ENCODE assay signal across 8 cellular contexts in genomic region chr5:119274024-119274766, GRCh38.
DNase-seq lines count a peak whose midpoint lies in the region; ATAC-seq and TF ChIP-seq lines count a peak whose summit lies in the region.

No MANE protein-coding gene starts in this region.

- CTCF ChIA-PET in CD8-positive, alpha-beta T cell (lab: Charles Lee) = interaction anchor here (1.1 to 5.9 kb wide), 9 partner anchors 25 to 138 kb away, joined by 3 to 34 read pairs (median 4); partner anchors contain the start of gene TNFAIP8

- no peaks in the 10 kb centered on the region for H3K27me3 Mint-ChIP-seq in CD8-positive, alpha-beta T cell (ENCODE audit: low read depth)
- H3K27me3 Mint-ChIP-seq in activated naive CD8-positive, alpha-beta T cell treated with anti-CD3 and anti-CD28 coated beads for 36 hours = no peaks in the 10 kb centered on the region

- in situ Hi-C loops in HAP-1 (cut with MboI; ENCODE audit: low sequenced_read_pairs) = no loop called here

- no peaks in the 10 kb centered on the region for H3K36me3 ChIP-seq in CD8-positive, alpha-beta T cell (ENCODE audit: insufficient read depth, low read length)
- no peaks in the 10 kb centered on the region for H3K36me3 ChIP-seq in mesodermal cell (ENCODE audit: control insufficient read depth, insufficient read depth, low read length)
- H3K36me3 ChIP-seq in HAP-1 (replicated peaks) = no peaks in the 10 kb centered on the region

- DNase-seq in CD8-positive, alpha-beta T cell = no peak
- DNase-seq in HL-60 (ENCODE audit: low read depth in 1 of 2, low spot score in 1 of 2) (no peak), NOMO-1 (lab: John Stamatoyannopoulos, UW; ENCODE audit: unreplicated experiment in 2 of 2) (no peak), HAP-1 (ENCODE audit: low spot score in 2 of 2) (no peak), DMS153 (lab: John Stamatoyannopoulos, UW) (no peak), AG08396 (ENCODE audit: low spot score) (no peak)
- DNase-seq in activated naive CD8-positive, alpha-beta T cell treated with anti-CD3 and anti-CD28 coated beads for 36 hours = no peak

- peaks cover 91% of the 10 kb centered on the region for H3K4me1 Mint-ChIP-seq in CD8-positive, alpha-beta T cell (ENCODE audit: low read depth)
- H3K4me1 Mint-ChIP-seq in activated naive CD8-positive, alpha-beta T cell treated with anti-CD3 and anti-CD28 coated beads for 36 hours = peaks cover 83% of the 10 kb centered on the region

- POLR2A ChIA-PET in CD8-positive, alpha-beta T cell (lab: Charles Lee) = interaction anchor here (0.8 to 2.9 kb wide), 9 partner anchors 28 to 203 kb away, joined by 3 to 14 read pairs (median 4); partner anchors contain the start of genes DMXL1 and TNFAIP8

- no peak for TF ChIP-seq CTCF in CD8-positive, alpha-beta T cell (IDR thresholded peaks at IDR 0.05)
- TF ChIP-seq CTCF in HL-60 (IDR thresholded peaks at IDR 0.05; ENCODE audit: insufficient read depth, low read length) = no peak

- H3K27ac ChIP-seq in CD8-positive, alpha-beta T cell (ENCODE audit: low read depth, low read length) = peak overlapping the region; percentile 45
- H3K27ac ChIP-seq in HL-60 (replicated peaks) (peak overlapping the region; percentile 98), mesodermal cell (ENCODE audit: low read depth, low read length, severe bottlenecking) (peak overlapping the region; percentile 30)

- peak overlapping the region; percentile 96 for H3K4me3 ChIP-seq in CD8-positive, alpha-beta T cell (ENCODE audit: low read depth, low read length)
- H3K4me3 ChIP-seq in HL-60 (replicated peaks; ENCODE audit: insufficient read depth, low read length) = no peak overlapping the region
- no peak overlapping the region for H3K4me3 ChIP-seq in mesodermal cell (ENCODE audit: extremely low read depth, insufficient read depth, low read length, poor library complexity, severe bottlenecking)
- no peak overlapping the region for H3K4me3 ChIP-seq in HAP-1

- H3K4me1 ChIP-seq in CD8-positive, alpha-beta T cell (ENCODE audit: insufficient read depth, low read length) = peaks cover 79% of the 10 kb centered on the region
- H3K4me1 ChIP-seq in mesodermal cell (ENCODE audit: control insufficient read depth, insufficient read depth, low read length, poor library complexity, severe bottlenecking) (peaks cover 36% of the 10 kb centered on the region), HAP-1 (peaks cover 4% of the 10 kb centered on the region; the same call in 1 of the 2 replicates)

- no peaks in the 10 kb centered on the region for H3K9me3 Mint-ChIP-seq in CD8-positive, alpha-beta T cell
- H3K9me3 Mint-ChIP-seq in activated naive CD8-positive, alpha-beta T cell treated with anti-CD3 and anti-CD28 coated beads for 36 hours = no peaks in the 10 kb centered on the region

- H3K27ac Mint-ChIP-seq in CD8-positive, alpha-beta T cell = peak overlapping the region; percentile 97
- H3K27ac Mint-ChIP-seq in activated naive CD8-positive, alpha-beta T cell treated with anti-CD3 and anti-CD28 coated beads for 36 hours = peak overlapping the region; percentile 96

- no peaks in the 10 kb centered on the region for H3K9me3 ChIP-seq in CD8-positive, alpha-beta T cell (ENCODE audit: low read length)
- no peaks in the 10 kb centered on the region for H3K9me3 ChIP-seq in mesodermal cell (ENCODE audit: control insufficient read depth, low read length)
- H3K9me3 ChIP-seq in HAP-1 = no peaks in the 10 kb centered on the region

- no peak for ATAC-seq in CD8-positive, alpha-beta T cell

- no peaks in the 10 kb centered on the region for H3K27me3 ChIP-seq in CD8-positive, alpha-beta T cell (ENCODE audit: insufficient read depth, low read length)
- no peaks in the 10 kb centered on the region for H3K27me3 ChIP-seq in HL-60 (ENCODE audit: insufficient read depth, poor library complexity, severe bottlenecking)
- H3K27me3 ChIP-seq in HAP-1 (ENCODE audit: low read depth) = no peaks in the 10 kb centered on the region

- H3K4me3 Mint-ChIP-seq in CD8-positive, alpha-beta T cell = peak overlapping the region; percentile 100
- peak overlapping the region; percentile 83 for H3K4me3 Mint-ChIP-seq in activated naive CD8-positive, alpha-beta T cell treated with anti-CD3 and anti-CD28 coated beads for 36 hours

- H3K36me3 Mint-ChIP-seq in CD8-positive, alpha-beta T cell = peaks cover 28% of the 10 kb centered on the region
- H3K36me3 Mint-ChIP-seq in activated naive CD8-positive, alpha-beta T cell treated with anti-CD3 and anti-CD28 coated beads for 36 hours = peaks cover 61% of the 10 kb centered on the region

- WGBS in mesodermal cell (ENCODE audit: insufficient coverage in 2 of 2), 2 experiments = 79 to 86% methylated on average over 3 to 5 of the region's 5 CpGs

- intact Hi-C loops in CD8-positive, alpha-beta T cell (cut with DNase I, micrococcal nuclease) = loop anchor here in 1 of 2 experiments (2.0 kb wide), 1 partner anchor 29 kb away; no protein-coding TSS in a partner anchor

Comparison
In these comparisons a context has a peak if more than half of its experiments do, and no peak if none do; other contexts are left out.
1. H3K27ac ChIP-seq: peak in every context shown above with its lines; median percentile 98 in HL-60; 45 in CD8-positive, alpha-beta T cell; 30 in mesodermal cell.